In genomic region chr3:147419062-147419701, GRCh38 we compare ENCODE assay signal across 11 cellular contexts. TPM values are rescaled to one million over a fixed set of nuclear protein-coding genes. Genes with fewer than 3 reads are reported as not detected.
DNase-seq lines count a peak whose midpoint lies in the region; ATAC-seq and TF ChIP-seq lines count a peak whose summit lies in the region.
"Had no signal": no experiment of that assay in that cellular context is flagged by ENCODE, and none has a peak within 500 bp of the region (broad histone marks: within the 10 kb centered on the region; RNA-seq: fewer than 3 reads in every experiment).

No MANE protein-coding gene starts in this region.

- H3K36me3 Mint-ChIP-seq in nephron (ENCODE audit: low read depth) = peaks cover 7% of the 10 kb centered on the region
- peaks cover 24 to 40% of the 10 kb centered on the region in 2 donors for H3K36me3 Mint-ChIP-seq in activated naive CD4-positive, alpha-beta T cell treated with anti-CD3 and anti-CD28 coated beads, Interleukin-2, amount 50 U/mL, for 72 hours

- H3K4me3 ChIP-seq in AG09309 (ENCODE audit: control insufficient read depth, low read depth, low read length) = peak overlapping the region; percentile 36
- peak overlapping the region; percentile 33; the same call in 1 of the 2 replicates for H3K4me3 ChIP-seq in MM.1S (ENCODE audit: low read length)

- H3K27ac ChIP-seq in MM.1S (ENCODE audit: low read length) = no peak overlapping the region
- H3K27ac ChIP-seq: HL-60 had no signal

- DNase-seq in AG09309 (ENCODE audit: low read depth) (no peak), MM.1S (peak; percentile 83), epidermal melanocyte (ENCODE audit: insufficient read length, low spot score) (peak; percentile 22), SHP77 (lab: John Stamatoyannopoulos, UW) (no peak)
- no peak for DNase-seq in activated naive CD4-positive, alpha-beta T cell treated with anti-CD3 and anti-CD28 coated beads, Interleukin-2, amount 50 U/mL, for 72 hours (ENCODE audit: low spot score in 2 of 2)
- DNase-seq: T-helper 9 cell had no signal

- ATAC-seq in GM19328 (IDR thresholded peaks at IDR 0.05; ENCODE audit: unreplicated experiment) (no peak), GM18909 (IDR thresholded peaks at IDR 0.05; ENCODE audit: poor library complexity, unreplicated experiment) (no peak)
- no peak for ATAC-seq in activated naive CD4-positive, alpha-beta T cell treated with anti-CD3 and anti-CD28 coated beads, Interleukin-2, amount 50 U/mL, for 72 hours

- no peaks in the 10 kb centered on the region for H3K9me3 ChIP-seq in MM.1S (replicated peaks; ENCODE audit: insufficient read depth, low read length)

- H3K9me2 ChIP-seq in MM.1S (replicated peaks; ENCODE audit: insufficient read depth, low read length) = no peaks in the 10 kb centered on the region

- H3K79me2 ChIP-seq in MM.1S (ENCODE audit: low read length) = no peaks in the 10 kb centered on the region

- H3K27ac Mint-ChIP-seq in nephron = peak overlapping the region; percentile 89 to 96 (median 93)
- H3K27ac Mint-ChIP-seq in activated naive CD4-positive, alpha-beta T cell treated with anti-CD3 and anti-CD28 coated beads, Interleukin-2, amount 50 U/mL, for 72 hours = peak overlapping the region in 1 of 2 donors; percentile 87

- H3K4me3 Mint-ChIP-seq in nephron = peak overlapping the region; percentile 70 to 81 (median 77)

- peaks cover 100% of the 10 kb centered on the region for H3K27me3 Mint-ChIP-seq in nephron (ENCODE audit: low read depth)

- no peaks in the 10 kb centered on the region for H3F3A ChIP-seq in MM.1S (ENCODE audit: insufficient read depth, low read length)

- no peaks in the 10 kb centered on the region for H4K20me1 ChIP-seq in MM.1S (ENCODE audit: insufficient read depth, low read length)

- H3K9ac ChIP-seq in MM.1S (ENCODE audit: low read length) = no peak overlapping the region

- no peaks in the 10 kb centered on the region for H3K9me3 Mint-ChIP-seq in nephron
- H3K9me3 Mint-ChIP-seq in activated naive CD4-positive, alpha-beta T cell treated with anti-CD3 and anti-CD28 coated beads, Interleukin-2, amount 50 U/mL, for 72 hours = peaks cover 4 to 19% of the 10 kb centered on the region in 2 donors

- no peaks in the 10 kb centered on the region for H3K27me3 ChIP-seq in MM.1S (replicated peaks; ENCODE audit: insufficient read depth, low read length)

- H3K4me1 Mint-ChIP-seq in nephron = peaks cover 62% of the 10 kb centered on the region

- H3K36me3 ChIP-seq in MM.1S (replicated peaks; ENCODE audit: insufficient read depth, low read length) = no peaks in the 10 kb centered on the region

- peaks cover 9% of the 10 kb centered on the region; the same call in 1 of the 2 replicates for H3K4me1 ChIP-seq in MM.1S (ENCODE audit: low read length)

- peak overlapping the region; percentile 48; the same call in 1 of the 2 replicates for H3K4me2 ChIP-seq in MM.1S (ENCODE audit: low read depth, low read length)

- peak overlapping the region; percentile 77 for H2AFZ ChIP-seq in MM.1S (ENCODE audit: low read length)

- TF ChIP-seq CTCF in AG09309 (IDR thresholded peaks at IDR 0.05; ENCODE audit: control insufficient read depth, insufficient read depth, low read depth, low read length, missing control alignments) (no peak), MM.1S (IDR thresholded peaks at IDR 0.05; ENCODE audit: low read length) (no peak), nephron (IDR thresholded peaks at IDR 0.05; ENCODE audit: unreplicated experiment in 3 of 3) (no peak)

RNA-seq across cellular contexts. Expression of gene ZIC1, which starts 10.0 kb away (rescaled TPM):
- not detected for total RNA-seq in activated naive CD4-positive, alpha-beta T cell treated with anti-CD3 and anti-CD28 coated beads, Interleukin-2, amount 50 U/mL, for 72 hours
- total RNA-seq: kidney epithelial cell had no signal

RNA-seq across cellular contexts. Expression of gene ZIC4, which starts 12.8 kb away (rescaled TPM):
- total RNA-seq in activated naive CD4-positive, alpha-beta T cell treated with anti-CD3 and anti-CD28 coated beads, Interleukin-2, amount 50 U/mL, for 72 hours = not detected
- total RNA-seq: kidney epithelial cell had no signal

Comparison
In these comparisons a context has a peak if more than half of its experiments do, and no peak if none do; other contexts are left out.
1. DNase-seq: peak in MM.1S (single experiment) and epidermal melanocyte (single experiment); none in AG09309 (single experiment), SHP77 (0 of 2) and activated naive CD4-positive, alpha-beta T cell treated with anti-CD3 and anti-CD28 coated beads, Interleukin-2, amount 50 U/mL, for 72 hours (0 of 2).